Comparison of ENCODE assay signal across 1 cellular context in genomic region chr15:31489281-31489680, GRCh38.
TF ChIP-seq lines count a peak whose summit lies in the region.

No MANE protein-coding gene starts in this region.

TF ChIP-seq in HCT116, 20 proteins besides CTCF, POLR2A, EP300 and RAD21 (continued from another document):
- TF ChIP-seq ZBTB33 (IDR thresholded peaks at IDR 0.05; ENCODE audit: extremely low read depth, insufficient replicate concordance, low read length) (no peak), FOSL1 (IDR thresholded peaks at IDR 0.05; ENCODE audit: low read depth) (no peak), EZH2 (IDR thresholded peaks at IDR 0.05) (no peak), MAX (IDR thresholded peaks at IDR 0.05) (no peak)
